In the genomic region with DNA sequence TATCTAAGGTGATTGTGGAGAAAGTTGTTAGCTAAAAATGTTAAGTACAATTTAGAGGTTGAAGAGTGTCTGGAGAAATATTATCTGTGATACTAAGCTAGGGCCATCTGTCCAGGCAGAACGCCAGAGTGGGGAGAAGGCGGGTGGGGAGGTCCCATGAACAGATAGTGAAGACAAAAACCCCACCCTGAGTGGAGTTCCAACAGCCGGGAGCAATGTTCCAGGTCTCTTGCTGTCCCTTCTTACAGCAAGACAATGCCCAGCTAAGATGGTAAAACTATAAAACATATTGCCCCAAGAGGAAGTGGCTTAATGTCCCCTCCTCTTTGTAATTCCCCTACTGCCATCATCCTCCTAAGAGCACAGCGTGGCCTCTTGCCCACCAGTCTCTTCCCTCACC, we compare ENCODE assay signal across 18 cellular contexts. TPM values are rescaled to one million over a fixed set of nuclear protein-coding genes. Genes with fewer than 3 reads are reported as not detected.
A peak's percentile ranks its signal among the peaks of the same experiment; 100 is the strongest.
DNase-seq lines count a peak whose midpoint lies in the region; ATAC-seq and TF ChIP-seq lines count a peak whose summit lies in the region.
"Had no signal": no experiment of that assay in that cellular context is flagged by ENCODE, and none has a peak within 500 bp of the region (broad histone marks: within the 10 kb centered on the region; RNA-seq: fewer than 3 reads in every experiment).

No MANE protein-coding gene starts in this region.

- peak overlapping the region; percentile 81 for H3K27ac ChIP-seq in vagina
- H3K27ac ChIP-seq: foreskin keratinocyte, RWPE1 had no signal

- no peak for TF ChIP-seq POLR2A in vagina (IDR thresholded peaks at IDR 0.05)

- no peak overlapping the region for H3K4me3 Mint-ChIP-seq in stimulated activated naive CD8-positive, alpha-beta T cell treated with anti-CD3 and anti-CD28 coated beads, Interleukin-15, Interleukin-2, amounts not matched to agents 100 ng/mL and 50 ng/mL, for 24 hours
- H3K4me3 Mint-ChIP-seq in activated T-helper 1 cell treated with anti-CD3 and anti-CD28 coated beads, Interleukin-12 subunit alpha, Interleukin-12 subunit beta, Interleukin-2, Interleukin-4 antibody, amounts not matched to agents 30 ng/mL and 10 ng/mL and 1 ng/mL, durations not matched to agents 14 hours and 24 hours and 36 hours: no peak overlapping the region
- no peak overlapping the region for H3K4me3 Mint-ChIP-seq in memory B cell

- peaks cover 15% of the 10 kb centered on the region for H3K9me3 Mint-ChIP-seq in stimulated activated naive CD8-positive, alpha-beta T cell treated with anti-CD3 and anti-CD28 coated beads, Interleukin-15, Interleukin-2, amounts not matched to agents 100 ng/mL and 50 ng/mL, for 24 hours
- H3K9me3 Mint-ChIP-seq in activated T-helper 1 cell treated with anti-CD3 and anti-CD28 coated beads, Interleukin-12 subunit alpha, Interleukin-12 subunit beta, Interleukin-2, Interleukin-4 antibody, amounts not matched to agents 30 ng/mL and 10 ng/mL and 1 ng/mL, durations not matched to agents 14 hours and 24 hours and 36 hours: peaks cover 14% of the 10 kb centered on the region
- peaks cover 7% of the 10 kb centered on the region for H3K9me3 Mint-ChIP-seq in memory B cell

- TF ChIP-seq CTCF in vagina (IDR thresholded peaks at IDR 0.05): no peak

- peaks cover 32% of the 10 kb centered on the region for H3K4me1 ChIP-seq in vagina
- H3K4me1 ChIP-seq: foreskin keratinocyte had no signal

- H3K4me1 Mint-ChIP-seq in stimulated activated naive CD8-positive, alpha-beta T cell treated with anti-CD3 and anti-CD28 coated beads, Interleukin-15, Interleukin-2, amounts not matched to agents 100 ng/mL and 50 ng/mL, for 24 hours (ENCODE audit: low read depth): peaks cover 10% of the 10 kb centered on the region
- H3K4me1 Mint-ChIP-seq in activated T-helper 1 cell treated with anti-CD3 and anti-CD28 coated beads, Interleukin-12 subunit alpha, Interleukin-12 subunit beta, Interleukin-2, Interleukin-4 antibody, amounts not matched to agents 30 ng/mL and 10 ng/mL and 1 ng/mL, durations not matched to agents 14 hours and 24 hours and 36 hours (ENCODE audit: low read depth): peaks cover 12% of the 10 kb centered on the region
- H3K4me1 Mint-ChIP-seq in memory B cell: peaks cover 9% of the 10 kb centered on the region

- H3K4me3 ChIP-seq in vagina: no peak overlapping the region
- H3K4me3 ChIP-seq: smooth muscle cell had no signal

- H3K27me3 Mint-ChIP-seq in stimulated activated naive CD8-positive, alpha-beta T cell treated with anti-CD3 and anti-CD28 coated beads, Interleukin-15, Interleukin-2, amounts not matched to agents 100 ng/mL and 50 ng/mL, for 24 hours: peaks cover 5% of the 10 kb centered on the region
- H3K27me3 Mint-ChIP-seq in activated T-helper 1 cell treated with anti-CD3 and anti-CD28 coated beads, Interleukin-12 subunit alpha, Interleukin-12 subunit beta, Interleukin-2, Interleukin-4 antibody, amounts not matched to agents 30 ng/mL and 10 ng/mL and 1 ng/mL, durations not matched to agents 14 hours and 24 hours and 36 hours (ENCODE audit: insufficient read depth): peaks cover 8% of the 10 kb centered on the region
- peaks cover 5% of the 10 kb centered on the region for H3K27me3 Mint-ChIP-seq in memory B cell

- no peak for ATAC-seq in stimulated activated naive CD8-positive, alpha-beta T cell treated with anti-CD3 and anti-CD28 coated beads, Interleukin-15, Interleukin-2, amounts not matched to agents 100 U/mL and 50 U/mL, for 24 hours
- ATAC-seq in memory B cell (ENCODE audit: low read depth) (peak; percentile 60), HG03571 (IDR thresholded peaks at IDR 0.05; ENCODE audit: unreplicated experiment) (no peak), HG02588 (IDR thresholded peaks at IDR 0.05; ENCODE audit: unreplicated experiment) (no peak)
- ATAC-seq: foreskin keratinocyte had no signal

- H3K9me3 ChIP-seq in vagina: no peaks in the 10 kb centered on the region

- peaks cover 4% of the 10 kb centered on the region for H3K36me3 Mint-ChIP-seq in stimulated activated naive CD8-positive, alpha-beta T cell treated with anti-CD3 and anti-CD28 coated beads, Interleukin-15, Interleukin-2, amounts not matched to agents 100 ng/mL and 50 ng/mL, for 24 hours (ENCODE audit: low read depth)
- peaks cover 10% of the 10 kb centered on the region for H3K36me3 Mint-ChIP-seq in activated T-helper 1 cell treated with anti-CD3 and anti-CD28 coated beads, Interleukin-12 subunit alpha, Interleukin-12 subunit beta, Interleukin-2, Interleukin-4 antibody, amounts not matched to agents 30 ng/mL and 10 ng/mL and 1 ng/mL, durations not matched to agents 14 hours and 24 hours and 36 hours (ENCODE audit: low read depth)
- peaks cover 5% of the 10 kb centered on the region for H3K36me3 Mint-ChIP-seq in memory B cell

- peak overlapping the region; percentile 70 for H3K27ac Mint-ChIP-seq in stimulated activated naive CD8-positive, alpha-beta T cell treated with anti-CD3 and anti-CD28 coated beads, Interleukin-15, Interleukin-2, amounts not matched to agents 100 ng/mL and 50 ng/mL, for 24 hours
- peak overlapping the region; percentile 32 for H3K27ac Mint-ChIP-seq in activated T-helper 1 cell treated with anti-CD3 and anti-CD28 coated beads, Interleukin-12 subunit alpha, Interleukin-12 subunit beta, Interleukin-2, Interleukin-4 antibody, amounts not matched to agents 30 ng/mL and 10 ng/mL and 1 ng/mL, durations not matched to agents 14 hours and 24 hours and 36 hours
- peak overlapping the region; percentile 36 for H3K27ac Mint-ChIP-seq in memory B cell

- intact Hi-C loops in activated T-helper 1 cell treated with anti-CD3 and anti-CD28 coated beads, Interleukin-12 subunit alpha, Interleukin-12 subunit beta, Interleukin-2, Interleukin-4 antibody, amounts not matched to agents 30 ng/mL and 10 ng/mL and 1 ng/mL, durations not matched to agents 14 hours and 24 hours and 36 hours (cut with micrococcal nuclease): no loop called here
- intact Hi-C loops in vagina (cut with DNase I): no loop called here

- H3K36me3 ChIP-seq in vagina: no peaks in the 10 kb centered on the region

- H3K27me3 ChIP-seq in vagina: no peaks in the 10 kb centered on the region

- no peak for DNase-seq in stimulated activated naive CD8-positive, alpha-beta T cell treated with anti-CD3 and anti-CD28 coated beads, Interleukin-15, Interleukin-2, amounts not matched to agents 100 U/mL and 50 U/mL, for 24 hours
- DNase-seq in activated T-helper 1 cell treated with anti-CD3 and anti-CD28 coated beads, Interleukin-12 subunit alpha, Interleukin-12 subunit beta, Interleukin-2, Interleukin-4 antibody, amounts not matched to agents 30 ng/mL and 10 ng/mL and 1 ng/mL, durations not matched to agents 14 hours and 24 hours and 36 hours (ENCODE audit: low spot score): no peak
- no peak for DNase-seq in memory B cell (ENCODE audit: low spot score in 2 of 2)
- peak in 1 of 2 donors; percentile 79 for DNase-seq in vagina (ENCODE audit: extremely low spot score in 2 of 2)
- DNase-seq in NCI-H1092 treated with DMSO at 0.1 percent for 48 hours (lab: John Stamatoyannopoulos, UW): no peak
- DNase-seq: central memory CD4-positive, alpha-beta T cell; foreskin keratinocyte; H7; IMR-90; NCI-H1436 treated with DMSO at 0.1 percent for 48 hours; NCI-H446 treated with DMSO at 0.1 percent for 48 hours; nucleus accumbens; T-helper 9 cell had no signal

RNA-seq across cellular contexts. Expression of gene IL15RA, which starts 10.4 kb away (rescaled TPM):
- total RNA-seq in activated T-helper 1 cell treated with anti-CD3 and anti-CD28 coated beads, Interleukin-12 subunit alpha, Interleukin-12 subunit beta, Interleukin-2, Interleukin-4 antibody, amounts not matched to agents 30 ng/mL and 10 ng/mL and 1 ng/mL, durations not matched to agents 14 hours and 24 hours and 36 hours: 23.4 and 24.4 TPM in 2 replicates
- 41.0 TPM for total RNA-seq in vagina
